8 cellular contexts compared by ENCODE assay signal in the genomic region with DNA sequence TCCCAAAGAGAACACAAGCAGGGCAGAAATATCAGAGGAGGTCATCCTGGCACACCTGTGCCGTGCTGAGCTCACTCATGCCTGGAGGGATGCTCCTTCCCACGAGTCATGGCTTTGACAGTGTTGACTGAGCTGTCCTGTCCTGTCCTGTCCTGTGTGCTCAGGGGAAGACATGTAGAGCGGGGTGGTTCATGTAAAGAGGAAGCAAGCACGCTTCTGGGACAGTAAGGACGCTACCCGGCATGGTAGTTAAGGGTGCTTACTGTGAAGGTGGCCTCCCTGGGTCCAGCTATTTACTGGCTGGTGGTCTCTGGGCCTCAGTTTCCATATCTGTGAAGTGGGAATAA. TPM values are rescaled to one million over a fixed set of nuclear protein-coding genes. Genes with fewer than 3 reads are reported as not detected.
DNase-seq lines count a peak whose midpoint lies in the region; ATAC-seq, FAIRE-seq and TF ChIP-seq lines count a peak whose summit lies in the region.

No MANE protein-coding gene starts in this region.

- no peak for TF ChIP-seq CTCF in astrocyte (IDR thresholded peaks at IDR 0.05; ENCODE audit: insufficient read depth, low read depth, low read length)
- TF ChIP-seq CTCF in neutrophil (IDR thresholded peaks at IDR 0.05) = no peak
- TF ChIP-seq CTCF in mesothelial cell of epicardium (IDR thresholded peaks at IDR 0.05; ENCODE audit: unreplicated experiment) = no peak

- H3K4me2 ChIP-seq in astrocyte (ENCODE audit: low read length) = peak overlapping the region; percentile 57

- H3K4me3 ChIP-seq in astrocyte (ENCODE audit: insufficient read depth, low read depth, low read length) (no peak overlapping the region), neutrophil (ENCODE audit: low read depth in 1 of 2, low read length in 1 of 2) (peak overlapping the region; percentile 66)

- H3K27me3 ChIP-seq in astrocyte (ENCODE audit: insufficient read depth, low read length) (no peaks in the 10 kb centered on the region), neutrophil (no peaks in the 10 kb centered on the region)

- CTCF ChIA-PET in activated CD4-positive, alpha-beta T cell treated with anti-CD3 and anti-CD28 coated beads for 36 hours (lab: Charles Lee) = no interaction called here

- peak; percentile 70 for ATAC-seq in activated CD4-positive, alpha-beta T cell treated with anti-CD3 and anti-CD28 coated beads for 36 hours
- peak; percentile 52 for ATAC-seq in HG03354 (IDR thresholded peaks at IDR 0.05; ENCODE audit: poor library complexity, severe bottlenecking, unreplicated experiment)

- peak; percentile 33 for DNase-seq in activated CD4-positive, alpha-beta T cell treated with anti-CD3 and anti-CD28 coated beads for 36 hours
- no peak for DNase-seq in activated CD4-positive, alpha-beta T cell treated with anti-CD3 and anti-CD28 coated beads, Interleukin-2, amount 50 U/mL, for 4 hours
- DNase-seq in astrocyte (ENCODE audit: low read depth) (no peak), mesothelial cell of epicardium (ENCODE audit: low spot score in 2 of 2, unreplicated experiment in 2 of 2) (no peak), GM19239 (ENCODE audit: insufficient read length, low spot score) (no peak), DMS 273 (lab: John Stamatoyannopoulos, UW; ENCODE audit: unreplicated experiment) (no peak)

- no peak overlapping the region for H2AFZ ChIP-seq in astrocyte (ENCODE audit: low read depth, low read length)

- POLR2A ChIA-PET in activated CD4-positive, alpha-beta T cell treated with anti-CD3 and anti-CD28 coated beads for 36 hours (lab: Charles Lee) = no interaction called here

- intact Hi-C loops in activated CD4-positive, alpha-beta T cell treated with anti-CD3 and anti-CD28 coated beads for 36 hours (cut with DNase I, micrococcal nuclease) = no loop called here

- H3K9ac ChIP-seq in astrocyte (ENCODE audit: low read length) = peak overlapping the region; percentile 43

- no peaks in the 10 kb centered on the region for H3K36me3 Mint-ChIP-seq in activated CD4-positive, alpha-beta T cell treated with anti-CD3 and anti-CD28 coated beads for 36 hours (ENCODE audit: low read depth)
- H3K36me3 Mint-ChIP-seq in astrocyte (ENCODE audit: low read depth, unreplicated experiment) (peaks cover 26% of the 10 kb centered on the region), mesothelial cell of epicardium (no peaks in the 10 kb centered on the region)

- no peaks in the 10 kb centered on the region for H3K9me3 Mint-ChIP-seq in activated CD4-positive, alpha-beta T cell treated with anti-CD3 and anti-CD28 coated beads for 36 hours (ENCODE audit: low read depth)
- H3K9me3 Mint-ChIP-seq in astrocyte (ENCODE audit: unreplicated experiment) (no peaks in the 10 kb centered on the region), mesothelial cell of epicardium (no peaks in the 10 kb centered on the region)

- H3K27ac Mint-ChIP-seq in activated CD4-positive, alpha-beta T cell treated with anti-CD3 and anti-CD28 coated beads for 36 hours = peak overlapping the region; percentile 85
- H3K27ac Mint-ChIP-seq in astrocyte (ENCODE audit: unreplicated experiment) (peak overlapping the region; percentile 34), mesothelial cell of epicardium (no peak overlapping the region)

- H4K20me1 ChIP-seq in astrocyte (ENCODE audit: insufficient read depth, low read length) = peaks cover 4% of the 10 kb centered on the region

- H3K4me1 ChIP-seq in astrocyte (ENCODE audit: insufficient read depth, low read length) (peaks cover 8% of the 10 kb centered on the region), neutrophil (ENCODE audit: control insufficient read depth in 1 of 2, insufficient read depth in 1 of 2, low read depth in 1 of 2, low read length in 1 of 2) (peaks cover 36 to 51% of the 10 kb centered on the region in 2 experiments)

- peaks cover 32% of the 10 kb centered on the region for H3K4me1 Mint-ChIP-seq in activated CD4-positive, alpha-beta T cell treated with anti-CD3 and anti-CD28 coated beads for 36 hours
- H3K4me1 Mint-ChIP-seq in astrocyte (ENCODE audit: low read depth, unreplicated experiment) (peaks cover 8% of the 10 kb centered on the region), mesothelial cell of epicardium (no peaks in the 10 kb centered on the region)

- H3K9me3 ChIP-seq in astrocyte (ENCODE audit: insufficient read depth, low read depth, low read length) (no peaks in the 10 kb centered on the region), neutrophil (no peaks in the 10 kb centered on the region)

- FAIRE-seq in astrocyte (lab: Jason Lieb, UNC) (no peak), GM19239 (lab: Jason Lieb, UNC) (no peak)

- no peak overlapping the region for H3K27ac ChIP-seq in astrocyte (ENCODE audit: low read depth, low read length)
- H3K27ac ChIP-seq in neutrophil = peak overlapping the region; percentile 93

- no peaks in the 10 kb centered on the region for H3K27me3 Mint-ChIP-seq in activated CD4-positive, alpha-beta T cell treated with anti-CD3 and anti-CD28 coated beads for 36 hours
- H3K27me3 Mint-ChIP-seq in astrocyte (ENCODE audit: low read depth, unreplicated experiment) (no peaks in the 10 kb centered on the region), mesothelial cell of epicardium (ENCODE audit: low read depth) (no peaks in the 10 kb centered on the region)

- H3K79me2 ChIP-seq in astrocyte (ENCODE audit: insufficient read depth, low read length) = no peaks in the 10 kb centered on the region

- H3K36me3 ChIP-seq in astrocyte (ENCODE audit: insufficient read depth, low read length) (peaks cover 4% of the 10 kb centered on the region), neutrophil (peaks cover 5% of the 10 kb centered on the region)

- peak overlapping the region; percentile 64 for H3K4me3 Mint-ChIP-seq in activated CD4-positive, alpha-beta T cell treated with anti-CD3 and anti-CD28 coated beads for 36 hours
- H3K4me3 Mint-ChIP-seq in astrocyte (ENCODE audit: unreplicated experiment) (no peak overlapping the region), mesothelial cell of epicardium (no peak overlapping the region)

RNA-seq across cellular contexts. Expression of a gene that starts 0.4 kb away (rescaled TPM):
- 10 to 100 TPM; 33.7 to 33.8 TPM for total RNA-seq in activated CD4-positive, alpha-beta T cell treated with anti-CD3 and anti-CD28 coated beads for 36 hours
- total RNA-seq in astrocyte (9.0 and 9.4 TPM in 2 replicates), mesothelial cell of epicardium (4.4 to 4.8 TPM (median 4.6 TPM) in 3 replicates)
